Comparison of ENCODE assay signal across 31 cellular contexts in genomic region chr19:17926044-17926443, GRCh38. TPM values are rescaled to one million over a fixed set of nuclear protein-coding genes. Genes with fewer than 3 reads are reported as not detected.
"Had no signal": no experiment of that assay in that cellular context is flagged by ENCODE, and none has a peak within 500 bp of the region (broad histone marks: within the 10 kb centered on the region; RNA-seq: fewer than 3 reads in every experiment).

No MANE protein-coding gene starts in this region.

- H3K9me3 Mint-ChIP-seq: activated CD4-positive, alpha-beta memory T cell treated with anti-CD3 and anti-CD28 coated beads, Interleukin-2, amount 10 ng/mL, durations not matched to agents 7 days and 5 days; activated naive CD4-positive, alpha-beta T cell treated with anti-CD3 and anti-CD28 coated beads, Interleukin-2, amount 10 ng/mL, durations not matched to agents 7 days and 5 days; activated naive CD8-positive, alpha-beta T cell treated with anti-CD3 and anti-CD28 coated beads, Interleukin-2, amount 10 ng/mL, durations not matched to agents 7 days and 5 days; central memory CD8-positive, alpha-beta T cell had no signal

- H3K27me3 ChIP-seq: ascending aorta, cardiac muscle cell had no signal

- H3K27ac Mint-ChIP-seq: activated CD4-positive, alpha-beta memory T cell treated with anti-CD3 and anti-CD28 coated beads, Interleukin-2, amount 10 ng/mL, durations not matched to agents 7 days and 5 days; activated CD8-positive, alpha-beta memory T cell treated with anti-CD3 and anti-CD28 coated beads, Interleukin-2, amount 10 ng/mL, durations not matched to agents 7 days and 5 days; activated naive CD4-positive, alpha-beta T cell treated with anti-CD3 and anti-CD28 coated beads, Interleukin-2, amount 10 ng/mL, durations not matched to agents 7 days and 5 days; activated naive CD8-positive, alpha-beta T cell treated with anti-CD3 and anti-CD28 coated beads, Interleukin-2, amount 10 ng/mL, durations not matched to agents 7 days and 5 days had no signal

- DNase-seq: activated CD4-positive, alpha-beta memory T cell treated with anti-CD3 and anti-CD28 coated beads, Interleukin-2, amount 10 ng/mL, durations not matched to agents 7 days and 5 days; activated CD4-positive, alpha-beta T cell treated with anti-CD3 and anti-CD28 coated beads for 1 hour; activated CD4-positive, alpha-beta T cell treated with anti-CD3 and anti-CD28 coated beads for 48 hours; activated CD4-positive, CD25-positive, alpha-beta regulatory T cell; activated CD8-positive, alpha-beta memory T cell treated with anti-CD3 and anti-CD28 coated beads for 24 hours; activated CD8-positive, alpha-beta memory T cell treated with anti-CD3 and anti-CD28 coated beads, Interleukin-2, amount 10 ng/mL, durations not matched to agents 7 days and 5 days; activated CD8-positive, alpha-beta memory T cell treated with anti-CD3 and anti-CD28 coated beads, Interleukin-2, amount 50 U/mL, for 48 hours; activated effector memory CD4-positive, alpha-beta T cell treated with Interleukin-2 at 50 U/mL for 16 hours; activated naive CD4-positive, alpha-beta T cell treated with anti-CD3 and anti-CD28 coated beads, Interleukin-2, amount 10 ng/mL, durations not matched to agents 7 days and 5 days; activated naive CD8-positive, alpha-beta T cell treated with anti-CD3 and anti-CD28 coated beads, Interleukin-2, amount 10 ng/mL, durations not matched to agents 7 days and 5 days; activated T-cell treated with anti-CD3 and anti-CD28 coated beads, Interleukin-2, amount 50 U/mL, for 48 hours; amygdala; NCI-H1048; NCI-H1105 treated with DMSO at 0.1 percent for 48 hours; NCI-H1436; NCI-H1694; NCI-H1930; NCI-H2081 treated with DMSO at 0.1 percent for 48 hours; NCI-H226; NCI-H446 treated with DMSO at 0.1 percent for 48 hours; NCI-H524; PC-9; Right ventricle myocardium superior; SW 1271; T1000; WERI-Rb-1 had no signal

- H3K36me3 ChIP-seq: ascending aorta, cardiac muscle cell, WERI-Rb-1 had no signal

- H3K9me3 ChIP-seq: ascending aorta had no signal

- H3K4me3 Mint-ChIP-seq: activated CD4-positive, alpha-beta memory T cell treated with anti-CD3 and anti-CD28 coated beads, Interleukin-2, amount 10 ng/mL, durations not matched to agents 7 days and 5 days; activated CD8-positive, alpha-beta memory T cell treated with anti-CD3 and anti-CD28 coated beads, Interleukin-2, amount 10 ng/mL, durations not matched to agents 7 days and 5 days; activated naive CD4-positive, alpha-beta T cell treated with anti-CD3 and anti-CD28 coated beads, Interleukin-2, amount 10 ng/mL, durations not matched to agents 7 days and 5 days; activated naive CD8-positive, alpha-beta T cell treated with anti-CD3 and anti-CD28 coated beads, Interleukin-2, amount 10 ng/mL, durations not matched to agents 7 days and 5 days; central memory CD8-positive, alpha-beta T cell had no signal

- ATAC-seq: activated CD8-positive, alpha-beta memory T cell treated with anti-CD3 and anti-CD28 coated beads, Interleukin-2, amount 10 ng/mL, durations not matched to agents 7 days and 5 days had no signal

- H3K27ac ChIP-seq: ascending aorta, cardiac muscle cell, PC-9, WERI-Rb-1 had no signal

- H3K4me1 Mint-ChIP-seq: activated naive CD4-positive, alpha-beta T cell treated with anti-CD3 and anti-CD28 coated beads, Interleukin-2, amount 10 ng/mL, durations not matched to agents 7 days and 5 days; central memory CD8-positive, alpha-beta T cell had no signal

- H3K4me3 ChIP-seq: ascending aorta, cardiac muscle cell, PC-9 had no signal

- H3K4me1 ChIP-seq: ascending aorta had no signal

- H3K36me3 Mint-ChIP-seq: activated CD8-positive, alpha-beta memory T cell treated with anti-CD3 and anti-CD28 coated beads, Interleukin-2, amount 10 ng/mL, durations not matched to agents 7 days and 5 days; activated naive CD4-positive, alpha-beta T cell treated with anti-CD3 and anti-CD28 coated beads, Interleukin-2, amount 10 ng/mL, durations not matched to agents 7 days and 5 days; activated naive CD8-positive, alpha-beta T cell treated with anti-CD3 and anti-CD28 coated beads, Interleukin-2, amount 10 ng/mL, durations not matched to agents 7 days and 5 days had no signal

RNA-seq across cellular contexts. Expression of gene KCNN1, which starts 40.9 kb away (rescaled TPM):
- total RNA-seq: activated CD4-positive, alpha-beta memory T cell treated with anti-CD3 and anti-CD28 coated beads, Interleukin-2, amount 10 ng/mL, durations not matched to agents 7 days and 5 days; activated naive CD8-positive, alpha-beta T cell treated with anti-CD3 and anti-CD28 coated beads, Interleukin-2, amount 10 ng/mL, durations not matched to agents 7 days and 5 days; ascending aorta; MCF 10A; Right ventricle myocardium superior; T-helper 2 cell treated with Interferon-gamma antibody and Interleukin-4, amounts not matched to agents 100 ng/mL and 5 ng/mL, for 36 hours had no signal

RNA-seq across cellular contexts. Expression of gene SLC5A5, which starts 54.3 kb away (rescaled TPM):
- total RNA-seq: ascending aorta, MCF 10A, PC-9, Right ventricle myocardium superior had no signal
- polyA plus RNA-seq: cardiac muscle cell had no signal
